Comparison of ENCODE assay signal across 27 cellular contexts in the genomic region with DNA sequence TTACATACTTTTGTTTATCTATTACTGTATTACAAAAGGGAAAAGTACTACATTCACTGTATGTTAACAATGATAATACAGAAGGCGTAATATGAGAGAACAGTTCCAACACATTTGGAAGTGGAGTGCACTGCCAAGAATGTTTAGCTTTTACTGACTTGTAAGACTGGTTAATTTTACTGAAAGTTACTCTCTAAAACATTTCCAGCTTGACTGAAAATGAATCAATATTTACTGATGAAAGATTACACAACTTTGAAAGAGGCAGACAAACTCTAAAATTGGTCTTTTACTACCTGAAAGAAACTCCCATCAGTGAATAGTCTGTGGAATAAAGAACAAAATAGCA.
"Had no signal": no experiment of that assay in that cellular context is flagged by ENCODE, and none has a peak within 500 bp of the region (broad histone marks: within the 10 kb centered on the region; RNA-seq: fewer than 3 reads in every experiment).

No MANE protein-coding gene starts in this region.

- H3K36me3 ChIP-seq: ascending aorta, MG63 had no signal

- H3K4me1 ChIP-seq: ascending aorta had no signal

- DNase-seq: activated CD4-positive, alpha-beta memory T cell treated with anti-CD3 and anti-CD28 coated beads for 36 hours; activated CD4-positive, alpha-beta T cell treated with anti-CD3 and anti-CD28 coated beads, Interleukin-2, amount 10 ng/mL, durations not matched to agents 7 days and 5 days; activated CD4-positive, CD25-positive, alpha-beta regulatory T cell; activated CD8-positive, alpha-beta memory T cell treated with anti-CD3 and anti-CD28 coated beads for 24 hours; activated effector memory CD4-positive, alpha-beta T cell treated with anti-CD3 and anti-CD28 coated beads, Interleukin-2, amount 50 U/mL, for 16 hours; activated naive CD4-positive, alpha-beta T cell treated with Interleukin-2 at 50 U/mL for 16 hours; activated naive CD8-positive, alpha-beta T cell treated with anti-CD3 and anti-CD28 coated beads, Interleukin-2, amount 50 U/mL, for 24 hours; activated T-cell treated with anti-CD3 and anti-CD28 coated beads, Interleukin-2, amount 50 U/mL, for 4 hours; amniotic stem cell; KG1; MG63; MV-4-11; NCI-H1092 treated with DMSO at 0.1 percent for 48 hours; NCI-H1417 treated with DMSO at 0.1 percent for 48 hours; NCI-H1694; NCI-H2029 treated with DMSO at 0.1 percent for 48 hours; NCI-H2171; NCI-H510A treated with DMSO at 0.1 percent for 48 hours; NCI-H69; PC-9; SHP77 treated with DMSO at 0.1 percent for 48 hours; T-cell; T-helper 2 cell; T1000 had no signal

- ATAC-seq: activated naive CD4-positive, alpha-beta T cell treated with anti-CD3 and anti-CD28 coated beads, Interleukin-2, amount 50 U/mL, for 72 hours; activated naive CD8-positive, alpha-beta T cell treated with anti-CD3 and anti-CD28 coated beads, Interleukin-2, amount 50 U/mL, for 24 hours; activated T-cell treated with anti-CD3 and anti-CD28 coated beads, Interleukin-2, amount 50 U/mL, for 4 hours; T-cell had no signal

- H3K4me3 ChIP-seq: ascending aorta, MG63, PC-9, SK-N-MC had no signal

- H3K4me2 ChIP-seq: PC-9 had no signal

- H3K27me3 ChIP-seq: ascending aorta, MG63 had no signal

- H3K9me3 ChIP-seq: ascending aorta, MG63 had no signal

- H3K27ac ChIP-seq: ascending aorta, PC-9, SK-N-MC had no signal
